8 cellular contexts compared by ENCODE assay signal in the genomic region with DNA sequence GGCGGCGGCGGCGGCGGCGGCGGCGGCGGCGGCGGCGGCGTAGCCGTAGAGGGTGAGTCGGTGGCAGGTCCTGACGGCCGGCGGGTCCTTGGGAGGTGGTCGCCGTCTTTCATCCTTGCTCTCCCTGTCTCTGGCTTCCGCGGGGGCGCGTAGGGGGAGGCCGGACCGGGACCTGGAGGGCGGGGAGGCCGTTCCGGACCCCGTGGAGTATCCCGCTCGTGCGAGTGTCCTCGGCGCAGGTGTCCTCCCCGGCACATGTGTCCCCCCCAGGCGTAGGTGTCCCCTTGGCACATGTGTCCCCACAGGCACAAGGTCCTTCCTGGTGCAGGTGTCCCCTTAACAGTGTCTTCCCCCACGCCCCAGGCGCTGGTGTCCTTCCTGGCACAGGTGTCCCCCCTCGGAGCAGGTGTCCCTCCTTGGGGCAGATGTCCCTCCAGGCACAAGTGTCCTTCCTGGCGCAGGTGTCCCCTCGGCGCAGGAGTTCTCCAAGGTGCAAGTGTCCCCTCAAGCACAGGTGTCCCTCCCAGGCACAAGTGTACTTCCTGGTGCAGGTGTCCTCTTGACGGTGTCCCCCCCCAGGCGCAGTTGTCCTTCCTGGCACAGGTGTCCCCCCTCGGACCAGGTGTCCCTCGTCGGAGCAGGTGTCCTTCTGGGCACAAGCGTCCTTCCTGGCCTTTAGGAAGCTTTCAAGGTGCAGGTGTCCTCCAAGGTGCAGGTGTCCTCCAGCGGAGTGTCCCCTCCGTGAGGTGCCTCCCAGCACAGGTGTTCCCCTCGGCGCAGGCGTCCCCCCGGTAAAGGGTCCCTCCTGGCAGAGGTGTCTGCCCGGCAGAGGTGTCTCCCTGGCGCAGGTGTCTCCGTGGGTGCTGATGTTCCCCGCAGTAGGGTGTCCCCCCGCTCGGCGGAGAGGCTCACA. TPM values are rescaled to one million over a fixed set of nuclear protein-coding genes. Genes with fewer than 3 reads are reported as not detected.
DNase-seq lines count a peak whose midpoint lies in the region; ATAC-seq, FAIRE-seq and TF ChIP-seq lines count a peak whose summit lies in the region.

No MANE protein-coding gene starts in this region.

- peak; percentile 15 for ATAC-seq in GM19328 (IDR thresholded peaks at IDR 0.05; ENCODE audit: unreplicated experiment)
- ATAC-seq in activated CD4-positive, CD25-positive, alpha-beta regulatory T cell treated with anti-CD3 and anti-CD28 coated beads, Interleukin-2, amount 50 U/mL, for 24 hours = peak; percentile 28 to 34
- peak; percentile 50 to 71 for ATAC-seq in naive thymus-derived CD8-positive, alpha-beta T cell

- peaks cover 2 to 32% (median 9%) of the 10 kb centered on the region in 3 donors for H3K36me3 Mint-ChIP-seq in naive thymus-derived CD8-positive, alpha-beta T cell

- H2AFZ ChIP-seq in endothelial cell of umbilical vein (ENCODE audit: low read depth, low read length) = peak overlapping the region; percentile 33

- TF ChIP-seq CTCF in AG09309 (IDR thresholded peaks at IDR 0.05; ENCODE audit: control insufficient read depth, insufficient read depth, low read depth, low read length, missing control alignments) = no peak
- no peak for TF ChIP-seq CTCF in HL-60 (IDR thresholded peaks at IDR 0.05; ENCODE audit: insufficient read depth, low read length)
- no peak for TF ChIP-seq CTCF in endothelial cell of umbilical vein (IDR thresholded peaks at IDR 0.05; ENCODE audit: extremely low read depth in 1 of 2, insufficient read depth in 1 of 2, low read depth in 1 of 2, low read length in 2 of 2)
- TF ChIP-seq CTCF in vagina (IDR thresholded peaks at IDR 0.05) = no peak

- H3K4me2 ChIP-seq in endothelial cell of umbilical vein (ENCODE audit: insufficient read depth, low read length) = peak overlapping the region; percentile 46

- H3K4me3 ChIP-seq in AG09309 (ENCODE audit: control insufficient read depth, low read depth, low read length) (peak overlapping the region; percentile 93), HL-60 (replicated peaks; ENCODE audit: insufficient read depth, low read length) (peak overlapping the region; percentile 99), endothelial cell of umbilical vein (replicated peaks in 1 of 3; ENCODE audit: insufficient read depth in 1 of 3, low read depth in 1 of 3, low read length in 3 of 3) (peak overlapping the region; percentile 5 to 92 (median 55)), vagina (peak overlapping the region; percentile 80 to 96)

- peak overlapping the region; percentile 10 for H3K9ac ChIP-seq in endothelial cell of umbilical vein (replicated peaks; ENCODE audit: extremely low read depth, insufficient read depth, low read length)

- peaks cover 18 to 50% (median 49%) of the 10 kb centered on the region in 4 donors for H3K4me1 Mint-ChIP-seq in naive thymus-derived CD8-positive, alpha-beta T cell

- H3K9me3 ChIP-seq in endothelial cell of umbilical vein (replicated peaks; ENCODE audit: control insufficient read depth, insufficient read depth, low read length) = no peaks in the 10 kb centered on the region
- H3K9me3 ChIP-seq in vagina = no peaks in the 10 kb centered on the region

- H3K79me2 ChIP-seq in endothelial cell of umbilical vein (ENCODE audit: control insufficient read depth, insufficient read depth, low read length) = peaks cover 12% of the 10 kb centered on the region

- H4K20me1 ChIP-seq in endothelial cell of umbilical vein (replicated peaks; ENCODE audit: control insufficient read depth, extremely low read depth, insufficient read depth, low read length) = no peaks in the 10 kb centered on the region

- no peaks in the 10 kb centered on the region for H3K9me3 Mint-ChIP-seq in naive thymus-derived CD8-positive, alpha-beta T cell

- peak overlapping the region; percentile 85 to 98 (median 94) for H3K4me3 Mint-ChIP-seq in naive thymus-derived CD8-positive, alpha-beta T cell

- DNase-seq in AG09309 (ENCODE audit: low read depth) (no peak), HL-60 (ENCODE audit: low read depth in 1 of 2, low spot score in 1 of 2) (peak; percentile 32 to 66), endothelial cell of umbilical vein (ENCODE audit: low read depth, low spot score) (peak; percentile 9), vagina (ENCODE audit: extremely low spot score in 2 of 2) (no peak), globus pallidus (ENCODE audit: low spot score) (no peak)
- DNase-seq in naive thymus-derived CD8-positive, alpha-beta T cell = peak in 7 of 10 donors; percentile 19 to 69 (median 41)

- H3K36me3 ChIP-seq in endothelial cell of umbilical vein (ENCODE audit: control insufficient read depth in 2 of 2, extremely low read depth in 1 of 2, insufficient read depth in 2 of 2, low read length in 2 of 2) (peaks cover 5 to 12% of the 10 kb centered on the region in 2 experiments), vagina (peaks cover 0 to 21% of the 10 kb centered on the region in 2 donors)

- CTCF ChIA-PET in endothelial cell of umbilical vein (lab: Charles Lee) = interaction anchor here (1.0 to 3.7 kb wide), 2 partner anchors 126 to 127 kb away, joined by 3 to 38 read pairs; no protein-coding TSS in a partner anchor

- FAIRE-seq in endothelial cell of umbilical vein (lab: Jason Lieb, UNC) = no peak

- dilution Hi-C loops in endothelial cell of umbilical vein (cut with MboI; ENCODE audit: extremely low pct_ligation_motif_present, low sequenced_read_pairs) = no loop called here

- peaks cover 10% of the 10 kb centered on the region for H3K4me1 ChIP-seq in endothelial cell of umbilical vein (ENCODE audit: control insufficient read depth, extremely low read depth, insufficient read depth, low read length)
- peaks cover 26% of the 10 kb centered on the region for H3K4me1 ChIP-seq in vagina

- no peaks in the 10 kb centered on the region for H3K9me1 ChIP-seq in endothelial cell of umbilical vein (replicated peaks; ENCODE audit: control insufficient read depth, extremely low read depth, insufficient read depth, low read length)

- no peaks in the 10 kb centered on the region for H3K27me3 Mint-ChIP-seq in naive thymus-derived CD8-positive, alpha-beta T cell

- POLR2A ChIA-PET in endothelial cell of umbilical vein (lab: Charles Lee) = no interaction called here
- POLR2A ChIA-PET in naive thymus-derived CD8-positive, alpha-beta T cell (lab: Charles Lee) = interaction anchor here (0.6 to 1.0 kb wide), 2 partner anchors 13 to 22 kb away, joined by 3 read pairs; no protein-coding TSS in a partner anchor

- no peak for TF ChIP-seq POLR2A in endothelial cell of umbilical vein (IDR thresholded peaks at IDR 0.05; ENCODE audit: low read depth, low read length)
- TF ChIP-seq POLR2A in vagina (IDR thresholded peaks at IDR 0.05) = no peak

- peak overlapping the region; percentile 31 to 97 (median 92) for H3K27ac Mint-ChIP-seq in naive thymus-derived CD8-positive, alpha-beta T cell

- intact Hi-C loops in endothelial cell of umbilical vein (cut with micrococcal nuclease) (no loop called here), vagina (cut with DNase I) (no loop called here)

- H3K27ac ChIP-seq in HL-60 (replicated peaks) (peak overlapping the region; percentile 95), endothelial cell of umbilical vein (ENCODE audit: insufficient read depth, low read depth, low read length) (no peak overlapping the region), vagina (peak overlapping the region; percentile 84)

- no peaks in the 10 kb centered on the region for H3K27me3 ChIP-seq in HL-60 (ENCODE audit: insufficient read depth, poor library complexity, severe bottlenecking)
- H3K27me3 ChIP-seq in endothelial cell of umbilical vein (ENCODE audit: control insufficient read depth in 2 of 2, insufficient read depth in 2 of 2, low read length in 2 of 2) = no peaks in the 10 kb centered on the region
- no peaks in the 10 kb centered on the region for H3K27me3 ChIP-seq in vagina

- no TSS peak for BruUV-seq in endothelial cell of umbilical vein (replicated peaks; lab: Mats Ljungman, UMichigan)

TF ChIP-seq in endothelial cell of umbilical vein, 7 proteins besides CTCF, POLR2A, EP300 and RAD21:
- no peak for TF ChIP-seq FOS (IDR thresholded peaks at IDR 0.05; ENCODE audit: borderline replicate concordance, insufficient read depth, low read length)
- TF ChIP-seq MYC (IDR thresholded peaks at IDR 0.05; ENCODE audit: low read depth, low read length) = no peak
- TF ChIP-seq EZH2 (IDR thresholded peaks at IDR 0.05; ENCODE audit: borderline replicate concordance, low read depth, low read length, severe bottlenecking) = no peak
- TF ChIP-seq, protein P1, sequence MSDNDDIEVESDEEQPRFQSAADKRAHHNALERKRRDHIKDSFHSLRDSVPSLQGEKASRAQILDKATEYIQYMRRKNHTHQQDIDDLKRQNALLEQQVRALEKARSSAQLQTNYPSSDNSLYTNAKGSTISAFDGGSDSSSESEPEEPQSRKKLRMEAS (IDR thresholded peaks at IDR 0.05; ENCODE audit: insufficient read depth, insufficient read length) = no peak
- no peak for TF ChIP-seq JUN (IDR thresholded peaks at IDR 0.05; ENCODE audit: borderline replicate concordance, insufficient read depth, insufficient read length, low read depth)
- TF ChIP-seq POLR2AphosphoS5 (IDR thresholded peaks at IDR 0.05; ENCODE audit: insufficient read depth, low read depth, low read length) = no peak
- TF ChIP-seq GATA2 (IDR thresholded peaks at IDR 0.05; ENCODE audit: insufficient read depth, insufficient read length, low read depth, low read length) = no peak

RNA-seq across cellular contexts. Expression of gene EXOC3, which starts 0.5 kb away (rescaled TPM):
- 52.9 and 55.4 TPM in 2 replicates for total RNA-seq in endothelial cell of umbilical vein
- polyA plus RNA-seq in endothelial cell of umbilical vein = 26.4 and 27.2 TPM in 2 replicates
- 22.0 and 22.7 TPM in 2 replicates for polyA plus RNA-seq in endothelial cell of umbilical vein (2011; cell fraction: cytosol; rRNA removed)
- 79.9 and 81.6 TPM in 2 replicates for polyA plus RNA-seq in endothelial cell of umbilical vein (2011; cell fraction: nucleus; rRNA removed)
- polyA plus RNA-seq in endothelial cell of umbilical vein (2012) = 32.2 and 34.4 TPM in 2 replicates
- polyA minus RNA-seq in endothelial cell of umbilical vein = 24.8 and 29.0 TPM in 2 replicates
- 26.3 TPM for polyA minus RNA-seq in endothelial cell of umbilical vein (2011; cell fraction: cytosol; rRNA and poly(A)+ RNA removed)
- polyA minus RNA-seq in endothelial cell of umbilical vein (2011; cell fraction: nucleus; rRNA and poly(A)+ RNA removed) = 19.5 and 26.5 TPM in 2 replicates
- total RNA-seq in naive thymus-derived CD8-positive, alpha-beta T cell = 10 to 100 TPM; 93.3 to 99.5 TPM
- 10 to 100 TPM; 29.7 to 57.1 (median 42.5) TPM for polyA plus RNA-seq in naive thymus-derived CD8-positive, alpha-beta T cell
- 67.5 TPM for total RNA-seq in vagina

Comparison
In these comparisons a context has a peak if more than half of its experiments do, and no peak if none do; other contexts are left out.
1. DNase-seq: peak in HL-60 (2 of 2), endothelial cell of umbilical vein (single experiment) and naive thymus-derived CD8-positive, alpha-beta T cell (7 of 10); none in AG09309 (single experiment), vagina (0 of 2) and globus pallidus (single experiment).
2. Peak in every context shown above with its lines, with median percentiles within 50 percentile points of each other: H3K4me3 ChIP-seq and ATAC-seq.